In the genomic region with DNA sequence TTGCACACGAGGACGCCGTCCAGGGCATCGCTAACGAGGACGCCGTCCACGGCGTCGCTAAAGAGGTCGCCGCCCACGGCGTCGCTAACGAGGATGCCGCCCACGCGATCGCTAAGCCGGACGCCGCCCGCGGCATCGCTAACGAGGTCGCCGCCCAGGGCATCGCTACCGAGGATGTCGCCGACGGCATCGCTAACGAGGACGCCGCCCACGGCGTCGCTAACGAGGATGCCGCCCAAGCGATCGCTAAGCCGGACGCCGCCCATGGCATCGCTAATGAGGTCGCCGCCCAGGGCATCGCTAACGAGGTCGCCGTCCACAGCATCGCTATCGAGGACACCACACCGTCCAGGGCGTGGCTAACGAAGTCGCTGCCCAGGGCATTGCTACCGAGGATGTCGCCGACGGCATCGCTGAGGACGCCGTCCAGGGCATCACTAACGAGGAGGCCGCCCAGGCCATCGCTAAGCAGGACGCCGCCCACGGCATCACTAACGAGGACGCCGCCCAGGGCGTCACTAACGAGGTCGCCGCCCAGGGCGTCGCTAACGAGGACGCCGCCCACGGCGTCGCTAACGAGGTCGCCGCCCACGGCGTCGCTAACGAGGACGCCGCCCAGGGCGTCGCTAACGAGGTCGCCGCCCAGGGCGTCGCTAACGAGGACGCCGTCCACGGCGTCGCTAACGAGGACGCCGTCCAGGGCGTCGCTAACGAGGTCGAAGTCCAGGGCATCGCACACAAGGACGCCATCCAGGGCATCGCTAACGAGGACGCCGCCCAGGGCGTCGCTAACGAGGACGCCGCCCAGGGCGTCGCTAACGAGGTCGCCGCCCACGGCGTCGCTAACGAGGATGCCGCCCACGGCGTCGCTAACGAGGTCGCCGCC, we compare ENCODE assay signal across 1 cellular context. TPM values are rescaled to one million over a fixed set of nuclear protein-coding genes. Genes with fewer than 3 reads are reported as not detected.
"Had no signal": no experiment of that assay in that cellular context is flagged by ENCODE, and none has a peak within 500 bp of the region (broad histone marks: within the 10 kb centered on the region; RNA-seq: fewer than 3 reads in every experiment).

No MANE protein-coding gene starts in this region.

RNA-seq across cellular contexts. Expression of gene ZNF74, which starts 32.8 kb away (rescaled TPM):
- total RNA-seq: OCI-LY7 had no signal
